In the genomic region with DNA sequence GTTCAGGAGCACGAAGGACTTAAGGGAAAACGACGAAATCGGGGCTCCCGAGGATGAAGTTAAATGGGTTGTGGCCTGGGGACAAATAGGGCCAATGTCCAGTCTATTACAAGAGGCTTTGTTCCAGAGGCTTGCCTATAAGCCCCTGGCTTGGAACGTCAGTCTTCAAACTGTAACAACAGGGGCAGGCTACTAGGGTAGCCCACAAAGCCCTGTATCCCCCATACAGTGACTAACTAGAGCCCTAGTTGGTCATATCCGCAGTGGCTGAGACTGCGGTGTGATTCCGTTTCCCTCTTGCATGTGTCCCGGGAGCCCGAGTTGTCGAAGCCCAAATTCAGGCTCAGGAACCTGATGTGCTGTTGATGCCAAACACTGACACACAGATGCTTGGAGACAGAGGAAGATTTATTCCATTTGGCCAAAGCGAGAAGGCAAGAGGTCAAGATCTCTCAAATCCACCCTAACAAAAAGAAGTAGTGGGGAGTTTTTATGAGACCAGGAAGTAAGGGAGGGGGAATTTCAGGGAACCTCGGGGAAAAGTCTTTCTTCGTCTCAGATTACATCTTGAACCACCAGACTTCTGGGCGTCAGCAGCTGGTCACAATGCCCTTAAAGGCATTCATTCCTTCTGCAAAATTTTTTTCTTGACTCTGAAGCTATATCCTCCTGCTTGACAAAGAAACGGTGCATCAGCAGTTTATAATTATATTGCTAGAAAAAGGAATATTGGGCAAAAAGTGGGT, we compare ENCODE assay signal across 8 cellular contexts. TPM values are rescaled to one million over a fixed set of nuclear protein-coding genes. Genes with fewer than 3 reads are reported as not detected.
DNase-seq lines count a peak whose midpoint lies in the region; ATAC-seq and TF ChIP-seq lines count a peak whose summit lies in the region.

No MANE protein-coding gene starts in this region.

- TF ChIP-seq CTCF in GM10248 (IDR thresholded peaks at IDR 0.05; ENCODE audit: control extremely low read depth, extremely low read depth, low read depth, missing control alignments) (no peak), LNCaP clone FGC (IDR thresholded peaks at IDR 0.05; ENCODE audit: control insufficient read depth, extremely low read depth, insufficient read depth) (no peak)

- ATAC-seq in HG03520 (IDR thresholded peaks at IDR 0.05; ENCODE audit: unreplicated experiment): no peak

- no peaks in the 10 kb centered on the region for H3K9me3 ChIP-seq in effector memory CD4-positive, alpha-beta T cell (ENCODE audit: control insufficient read depth, low read length)

- peak overlapping the region; percentile 96 for H3K27ac Mint-ChIP-seq in activated CD4-positive, alpha-beta memory T cell treated with anti-CD3 and anti-CD28 coated beads, Interleukin-2, amount 10 ng/mL, durations not matched to agents 7 days and 5 days

- peaks cover 75% of the 10 kb centered on the region for H3K36me3 Mint-ChIP-seq in activated CD4-positive, alpha-beta memory T cell treated with anti-CD3 and anti-CD28 coated beads, Interleukin-2, amount 10 ng/mL, durations not matched to agents 7 days and 5 days (ENCODE audit: low read depth)

- H3K4me3 ChIP-seq in LNCaP clone FGC (ENCODE audit: low read depth, low read length): peak overlapping the region; percentile 80
- H3K4me3 ChIP-seq in effector memory CD4-positive, alpha-beta T cell (ENCODE audit: insufficient read depth, low read depth, low read length, poor library complexity, severe bottlenecking): peak overlapping the region; percentile 86

- no peaks in the 10 kb centered on the region for H3K27me3 ChIP-seq in effector memory CD4-positive, alpha-beta T cell (replicated peaks; ENCODE audit: control insufficient read depth, insufficient read depth, low read length, poor library complexity, severe bottlenecking)

- H3K4me3 Mint-ChIP-seq in activated CD4-positive, alpha-beta memory T cell treated with anti-CD3 and anti-CD28 coated beads, Interleukin-2, amount 10 ng/mL, durations not matched to agents 7 days and 5 days: peak overlapping the region; percentile 95

- H3K27ac ChIP-seq in effector memory CD4-positive, alpha-beta T cell (ENCODE audit: insufficient read depth, low read length, poor library complexity, severe bottlenecking): peak overlapping the region; percentile 99

- H3K27me3 Mint-ChIP-seq in activated CD4-positive, alpha-beta memory T cell treated with anti-CD3 and anti-CD28 coated beads, Interleukin-2, amount 10 ng/mL, durations not matched to agents 7 days and 5 days: no peaks in the 10 kb centered on the region

- CTCF ChIA-PET in GM10248 (lab: Yijun Ruan, JAX): interaction anchor here (0.8 kb wide), 1 partner anchor 70 kb away, joined by 3 read pairs; no protein-coding TSS in a partner anchor
- CTCF ChIA-PET in activated CD4-positive, alpha-beta memory T cell treated with anti-CD3 and anti-CD28 coated beads, Interleukin-2, amount 10 ng/mL, durations not matched to agents 7 days and 5 days (lab: Charles Lee): interaction anchor here (0.7 to 5.2 kb wide), 8 partner anchors 29 to 300 kb away, joined by 3 to 48 read pairs (median 4); a partner anchor contains a TSS

- H3K36me3 ChIP-seq in effector memory CD4-positive, alpha-beta T cell (ENCODE audit: control insufficient read depth, insufficient read depth, low read length): peaks cover 18% of the 10 kb centered on the region

- H3K4me1 Mint-ChIP-seq in activated CD4-positive, alpha-beta memory T cell treated with anti-CD3 and anti-CD28 coated beads, Interleukin-2, amount 10 ng/mL, durations not matched to agents 7 days and 5 days: peaks cover 60% of the 10 kb centered on the region

- DNase-seq in GM10248 (ENCODE audit: extremely low spot score): peak; percentile 40
- DNase-seq in LNCaP clone FGC (ENCODE audit: low read depth): no peak
- DNase-seq in activated CD4-positive, alpha-beta memory T cell treated with anti-CD3 and anti-CD28 coated beads, Interleukin-2, amount 10 ng/mL, durations not matched to agents 7 days and 5 days: peak; percentile 71
- peak; percentile 32 to 55 (median 45) for DNase-seq in effector memory CD4-positive, alpha-beta T cell
- DNase-seq in medulla oblongata (ENCODE audit: extremely low spot score): peak; percentile 60
- DNase-seq in stimulated activated CD8-positive, alpha-beta memory T cell treated with anti-CD3 and anti-CD28 coated beads, Interleukin-4, amount 100 ng/mL, for 24 hours (ENCODE audit: low read depth): peak; percentile 30
- no peak for DNase-seq in SKM-1 treated with dmso at 0.1 percent for 144 hours (lab: John Stamatoyannopoulos, UW; ENCODE audit: unreplicated experiment)

- POLR2A ChIA-PET in GM10248 (lab: Yijun Ruan, JAX): interaction anchor here (0.6 kb wide), 1 partner anchor 347 kb away, joined by 5 read pairs; no protein-coding TSS in a partner anchor
- POLR2A ChIA-PET in activated CD4-positive, alpha-beta memory T cell treated with anti-CD3 and anti-CD28 coated beads, Interleukin-2, amount 10 ng/mL, durations not matched to agents 7 days and 5 days (lab: Charles Lee): interaction anchor here (0.7 to 9.2 kb wide), 46 partner anchors 9 to 566 kb away, joined by 3 to 498 read pairs (median 6); a partner anchor contains a TSS

- H3K9me3 Mint-ChIP-seq in activated CD4-positive, alpha-beta memory T cell treated with anti-CD3 and anti-CD28 coated beads, Interleukin-2, amount 10 ng/mL, durations not matched to agents 7 days and 5 days: no peaks in the 10 kb centered on the region

- H3K4me1 ChIP-seq in effector memory CD4-positive, alpha-beta T cell (ENCODE audit: control insufficient read depth, insufficient read depth, low read length, poor library complexity, severe bottlenecking): peaks cover 28% of the 10 kb centered on the region

RNA-seq across cellular contexts. Expression of a gene that starts 0.8 kb away (rescaled TPM):
- total RNA-seq in activated CD4-positive, alpha-beta memory T cell treated with anti-CD3 and anti-CD28 coated beads, Interleukin-2, amount 10 ng/mL, durations not matched to agents 7 days and 5 days: 100 to 1,000 TPM; 231 to 240 TPM

RNA-seq across cellular contexts. Expression of a gene that starts 49.4 kb away (rescaled TPM):
- total RNA-seq in activated CD4-positive, alpha-beta memory T cell treated with anti-CD3 and anti-CD28 coated beads, Interleukin-2, amount 10 ng/mL, durations not matched to agents 7 days and 5 days: not detected

Comparison
In these comparisons a context has a peak if more than half of its experiments do, and no peak if none do; other contexts are left out.
1. DNase-seq: peak in GM10248 (single experiment), activated CD4-positive, alpha-beta memory T cell treated with anti-CD3 and anti-CD28 coated beads, Interleukin-2, amount 10 ng/mL, durations not matched to agents 7 days and 5 days (single experiment), effector memory CD4-positive, alpha-beta T cell (3 of 3), medulla oblongata (single experiment) and stimulated activated CD8-positive, alpha-beta memory T cell treated with anti-CD3 and anti-CD28 coated beads, Interleukin-4, amount 100 ng/mL, for 24 hours (single experiment); none in LNCaP clone FGC (single experiment) and SKM-1 treated with dmso at 0.1 percent for 144 hours (single experiment).